Comparison of ENCODE assay signal across 1 cellular context in genomic region chr9:135774794-135775525, GRCh38.
TF ChIP-seq lines count a peak whose summit lies in the region.

No MANE protein-coding gene starts in this region.

TF ChIP-seq in A549, 52 proteins besides CTCF, POLR2A, EP300 and RAD21 (continued from another document):
- no peak for TF ChIP-seq GATA3 (IDR thresholded peaks at IDR 0.05; ENCODE audit: borderline replicate concordance)
- TF ChIP-seq PHF8 (IDR thresholded peaks at IDR 0.05; ENCODE audit: borderline replicate concordance, low read depth), result no peak
- TF ChIP-seq HES2 (IDR thresholded peaks at IDR 0.05), result no peak
- no peak for TF ChIP-seq RFX5 (IDR thresholded peaks at IDR 0.05)
- TF ChIP-seq HEYL (CRISPR knock-in tag; IDR thresholded peaks at IDR 0.05), result no peak
- no peak for TF ChIP-seq CHD2 (IDR thresholded peaks at IDR 0.05; ENCODE audit: low read length, partially characterized antibody)
- TF ChIP-seq CBX8 (IDR thresholded peaks at IDR 0.05), result no peak
- TF ChIP-seq EHF (CRISPR knock-in tag; IDR thresholded peaks at IDR 0.05), result no peak
- no peak for TF ChIP-seq BHLHE40 (IDR thresholded peaks at IDR 0.05; ENCODE audit: low read depth, low read length)
- no peak for TF ChIP-seq KDM1A (IDR thresholded peaks at IDR 0.05; ENCODE audit: low read depth)
- TF ChIP-seq RNF2 (IDR thresholded peaks at IDR 0.05; ENCODE audit: borderline replicate concordance, low read depth), result no peak
- no peak for TF ChIP-seq HOXA7 (CRISPR knock-in tag; IDR thresholded peaks at IDR 0.05)
- TF ChIP-seq TP53 (CRISPR knock-in tag; IDR thresholded peaks at IDR 0.05), result no peak
- no peak for TF ChIP-seq JUN (IDR thresholded peaks at IDR 0.05)
- no peak for TF ChIP-seq CEBPB (IDR thresholded peaks at IDR 0.05)
